ENCODE assay signal across 19 cellular contexts in the genomic region with DNA sequence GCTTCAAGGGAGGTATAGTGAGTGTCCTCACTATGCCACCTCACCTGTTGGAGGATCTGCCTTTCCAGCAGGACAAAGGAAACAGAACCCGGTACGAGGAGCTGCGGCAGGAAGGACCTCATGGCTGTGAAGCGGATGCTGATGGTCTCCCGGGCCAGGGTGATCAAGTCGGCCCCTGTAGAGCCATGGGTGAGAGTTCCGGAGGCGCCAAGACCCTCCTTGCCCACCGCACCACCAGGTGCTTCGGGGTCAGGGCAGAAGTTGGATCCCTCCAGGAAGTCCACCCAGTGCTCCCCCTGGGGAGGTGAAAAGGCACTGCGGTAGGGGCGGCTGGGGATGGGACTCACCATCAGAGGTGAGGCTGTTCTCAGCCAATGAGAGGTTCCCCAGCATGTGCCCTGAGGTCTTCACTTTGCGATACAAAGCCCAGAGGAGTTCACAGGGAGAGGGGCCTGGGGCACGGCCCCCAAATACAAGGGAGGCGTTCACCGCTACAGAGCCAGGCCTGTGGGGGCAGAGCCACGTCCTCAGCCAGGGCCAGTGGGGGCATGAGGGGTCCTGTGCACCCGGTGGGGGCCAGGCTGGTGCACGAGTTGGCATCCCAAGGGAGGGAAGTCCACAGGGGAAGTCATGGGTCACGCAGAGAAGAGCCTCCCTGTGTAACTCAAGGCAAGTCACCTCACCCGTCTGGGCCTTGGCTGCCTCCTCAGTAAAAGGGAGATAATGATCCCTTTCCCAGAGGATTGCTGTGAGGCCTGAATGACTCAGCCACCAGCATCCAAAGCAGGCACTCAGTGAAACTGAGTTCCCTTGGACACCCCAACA. TPM values are rescaled to one million over a fixed set of nuclear protein-coding genes. Genes with fewer than 3 reads are reported as not detected.
DNase-seq lines count a peak whose midpoint lies in the region; ATAC-seq and TF ChIP-seq lines count a peak whose summit lies in the region.
"Had no signal": no experiment of that assay in that cellular context is flagged by ENCODE, and none has a peak within 500 bp of the region (broad histone marks: within the 10 kb centered on the region; RNA-seq: fewer than 3 reads in every experiment).

No MANE protein-coding gene starts in this region.

- H3K36me3 ChIP-seq in psoas muscle (ENCODE audit: insufficient read depth in 1 of 2, low read depth in 1 of 2): no peaks in the 10 kb centered on the region
- H3K36me3 ChIP-seq: suprapubic skin had no signal

- no peak for ATAC-seq in psoas muscle
- ATAC-seq in HG03196 (IDR thresholded peaks at IDR 0.05; ENCODE audit: unreplicated experiment): no peak
- ATAC-seq: activated naive CD4-positive, alpha-beta T cell treated with anti-CD3 and anti-CD28 coated beads, Interleukin-2, amount 50 U/mL, for 72 hours; naive thymus-derived CD8-positive, alpha-beta T cell had no signal

- WGBS in psoas muscle, 3 donors: 87 to 92% (median 89%) methylated on average over 21 of the region's 21 CpGs

- TF ChIP-seq CTCF in GM20000 (IDR thresholded peaks at IDR 0.05; ENCODE audit: extremely low read depth, missing control alignments) (no peak), choroid plexus epithelial cell (conservative IDR thresholded peaks at IDR 0.05; ENCODE audit: low read depth, low read length) (no peak), psoas muscle (IDR thresholded peaks at IDR 0.05) (no peak)

- H3K9me3 ChIP-seq in psoas muscle: no peaks in the 10 kb centered on the region
- H3K9me3 ChIP-seq: suprapubic skin had no signal

- no peak overlapping the region for H3K27ac ChIP-seq in psoas muscle
- H3K27ac ChIP-seq: suprapubic skin had no signal

- intact Hi-C loops in psoas muscle (cut with DNase I): loop anchor here (5.0 to 10.0 kb wide), 2 partner anchors 75 to 88 kb away; no protein-coding TSS in a partner anchor

- H3K4me3 ChIP-seq in choroid plexus epithelial cell (ENCODE audit: low read depth, low read length) (no peak overlapping the region), psoas muscle (no peak overlapping the region)
- H3K4me3 ChIP-seq: lung, suprapubic skin had no signal

- peaks cover 0 to 6% (median 0%) of the 10 kb centered on the region in 3 donors for H3K27me3 ChIP-seq in psoas muscle (ENCODE audit: insufficient read depth in 3 of 3, low read length in 2 of 3)

- no peaks in the 10 kb centered on the region for H3K4me1 ChIP-seq in psoas muscle
- H3K4me1 ChIP-seq: suprapubic skin had no signal

- DNase-seq in D341Med (ENCODE audit: low spot score) (peak; percentile 26), GM20000 (ENCODE audit: low spot score) (peak; percentile 0), choroid plexus epithelial cell (ENCODE audit: low read depth) (peak; percentile 10), psoas muscle (peak; percentile 11 to 35), DMS53 treated with DMSO at 0.1 percent for 48 hours (lab: John Stamatoyannopoulos, UW; ENCODE audit: unreplicated experiment) (no peak)
- no peak for DNase-seq in activated naive CD4-positive, alpha-beta T cell (lab: John Stamatoyannopoulos, UW)
- DNase-seq: activated CD4-positive, alpha-beta T cell treated with anti-CD3 and anti-CD28 coated beads for 1 hour; activated CD8-positive, alpha-beta memory T cell treated with anti-CD3 and anti-CD28 coated beads, Interleukin-2, amount 50 U/mL, for 48 hours; CD4-positive, alpha-beta T cell; central memory CD4-positive, alpha-beta T cell; NCI-H1092 treated with DMSO at 0.1 percent for 48 hours; NCI-H2171 treated with DMSO at 0.1 percent for 48 hours; stimulated activated CD4-positive, alpha-beta T cell treated with anti-CD3 and anti-CD28 coated beads, Interleukin-1b, Interleukin-23, amount 100 ng/mL, for 48 hours; T-helper 2 cell had no signal

RNA-seq across cellular contexts. Expression of gene C15orf39, which starts 27.7 kb away (rescaled TPM):
- total RNA-seq in psoas muscle: 1 to 10 TPM; 4.0 to 4.6 (median 4.2) TPM
- polyA plus RNA-seq in psoas muscle: 1 to 10 TPM; 2.5 to 3.4 (median 2.6) TPM

RNA-seq across cellular contexts. Expression of gene GOLGA6C, which starts 28.7 kb away (rescaled TPM):
- total RNA-seq in psoas muscle: not detected
- under 1 TPM in 1 of 3 donors, not detected in 2; 0.05 TPM for polyA plus RNA-seq in psoas muscle
- total RNA-seq: CD4-positive, alpha-beta T cell; lung; naive thymus-derived CD8-positive, alpha-beta T cell; suprapubic skin had no signal
- polyA plus RNA-seq: naive thymus-derived CD8-positive, alpha-beta T cell had no signal

RNA-seq across cellular contexts. Expression of gene GOLGA6D, which starts 53.2 kb away (rescaled TPM):
- not detected for total RNA-seq in psoas muscle
- polyA plus RNA-seq in psoas muscle: under 1 TPM in 2 of 3 donors, not detected in 1; 0.01 to 0.10 TPM
- total RNA-seq: CD4-positive, alpha-beta T cell had no signal
- polyA plus RNA-seq: lung had no signal

Comparison
In these comparisons a context has a peak if more than half of its experiments do, and no peak if none do; other contexts are left out.
1. DNase-seq: peak in D341Med (single experiment), GM20000 (single experiment), choroid plexus epithelial cell (single experiment) and psoas muscle (2 of 2); none in DMS53 treated with DMSO at 0.1 percent for 48 hours (single experiment) and activated naive CD4-positive, alpha-beta T cell (0 of 4).